Comparison of ENCODE assay signal across 1 cellular context in the genomic region with DNA sequence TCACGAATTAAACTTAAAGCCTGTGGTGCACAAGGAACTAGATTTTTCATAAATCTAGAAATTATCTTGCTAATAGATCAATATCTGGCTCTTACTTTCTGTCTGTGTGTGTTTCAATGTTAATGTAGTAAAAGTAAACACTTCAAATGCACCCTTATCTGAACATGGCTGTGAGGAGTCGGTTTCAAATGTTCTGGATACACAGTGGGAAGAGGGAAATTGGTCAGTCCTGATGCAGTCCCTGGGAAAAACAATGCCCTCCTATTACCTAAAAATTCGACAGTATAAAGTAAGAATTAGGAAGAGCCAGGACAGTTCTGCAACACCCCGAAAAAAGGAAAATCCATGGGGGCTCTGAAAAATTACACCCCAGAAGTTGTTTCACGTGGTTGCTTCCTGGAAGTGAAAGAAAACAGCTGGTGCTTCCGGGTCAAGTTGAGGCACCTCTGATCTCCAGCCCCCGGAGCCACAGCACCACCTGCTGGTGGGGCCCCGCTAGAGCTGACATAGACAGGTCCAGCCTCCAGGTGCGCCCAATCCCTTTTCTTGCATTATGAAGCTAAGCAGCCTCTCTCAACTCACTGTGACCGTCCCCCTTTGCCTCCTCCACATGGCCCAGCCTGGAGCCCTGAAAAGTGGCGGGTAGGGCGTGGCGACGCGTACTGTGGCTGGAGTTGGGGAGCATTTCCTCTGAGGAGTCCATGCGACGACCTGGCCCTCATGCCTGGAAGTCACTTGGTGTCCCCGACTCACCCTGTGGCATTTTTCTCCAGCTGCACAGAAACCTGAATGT.
TF ChIP-seq lines count a peak whose summit lies in the region.

No MANE protein-coding gene starts in this region.

TF ChIP-seq in endothelial cell of umbilical vein, 7 proteins besides CTCF, POLR2A, EP300 and RAD21:
- TF ChIP-seq FOS (IDR thresholded peaks at IDR 0.05; ENCODE audit: borderline replicate concordance, insufficient read depth, low read length), result no peak
- no peak for TF ChIP-seq MYC (IDR thresholded peaks at IDR 0.05; ENCODE audit: low read depth, low read length)
- TF ChIP-seq JUN (IDR thresholded peaks at IDR 0.05; ENCODE audit: borderline replicate concordance, insufficient read depth, insufficient read length, low read depth), result no peak
- TF ChIP-seq, protein P1, sequence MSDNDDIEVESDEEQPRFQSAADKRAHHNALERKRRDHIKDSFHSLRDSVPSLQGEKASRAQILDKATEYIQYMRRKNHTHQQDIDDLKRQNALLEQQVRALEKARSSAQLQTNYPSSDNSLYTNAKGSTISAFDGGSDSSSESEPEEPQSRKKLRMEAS (IDR thresholded peaks at IDR 0.05; ENCODE audit: insufficient read depth, insufficient read length), result no peak
- no peak for TF ChIP-seq POLR2AphosphoS5 (IDR thresholded peaks at IDR 0.05; ENCODE audit: insufficient read depth, low read depth, low read length)
- TF ChIP-seq EZH2 (IDR thresholded peaks at IDR 0.05; ENCODE audit: borderline replicate concordance, low read depth, low read length, severe bottlenecking), result no peak
- no peak for TF ChIP-seq GATA2 (IDR thresholded peaks at IDR 0.05; ENCODE audit: insufficient read depth, insufficient read length, low read depth, low read length)
